In genomic region chr5:62133426-62133825, GRCh38 we compare ENCODE assay signal across 10 cellular contexts.
"Had no signal": no experiment of that assay in that cellular context is flagged by ENCODE, and none has a peak within 500 bp of the region (broad histone marks: within the 10 kb centered on the region; RNA-seq: fewer than 3 reads in every experiment).

No MANE protein-coding gene starts in this region.

- H3K9me3 ChIP-seq: HAP-1 had no signal

- H3K4me3 ChIP-seq: GM23248, HAP-1 had no signal

- H3K27ac Mint-ChIP-seq: H9, HFFc6 had no signal

- H3K9ac ChIP-seq: GM23248 had no signal

- H3K27ac ChIP-seq: GM23248 had no signal

- H3K4me1 ChIP-seq: HAP-1 had no signal

- FAIRE-seq: H1, H54 had no signal

- H3K36me3 ChIP-seq: HAP-1 had no signal

- H2AFZ ChIP-seq: GM23248 had no signal

- DNase-seq: GM23248, GOT3, H7, H9, HCEC 1CT, HFFc6 had no signal

- H3K9me3 Mint-ChIP-seq: HFFc6 had no signal

- ATAC-seq: HCT116 had no signal

- H3K4me3 Mint-ChIP-seq: H9, HFFc6 had no signal
